Comparison of ENCODE assay signal across 1 cellular context in genomic region chr4:182537031-182537617, GRCh38.
TF ChIP-seq lines count a peak whose summit lies in the region.

No MANE protein-coding gene starts in this region.

TF ChIP-seq in SK-N-SH treated with all-trans-retinoic acid at 6 μM for 48 hours, 23 proteins besides CTCF, POLR2A, EP300 and RAD21 (continued from another document):
- no peak for TF ChIP-seq POU6F1 (CRISPR knock-in tag; IDR thresholded peaks at IDR 0.05; ENCODE audit: borderline replicate concordance, low read depth)
- no peak for TF ChIP-seq ZNF565 (CRISPR knock-in tag; conservative IDR thresholded peaks at IDR 0.05; ENCODE audit: low read depth)
